ENCODE assay signal across 10 cellular contexts in genomic region chr16:89401641-89402445, GRCh38.
DNase-seq lines count a peak whose midpoint lies in the region; ATAC-seq and TF ChIP-seq lines count a peak whose summit lies in the region.
"Had no signal": no experiment of that assay in that cellular context is flagged by ENCODE, and none has a peak within 500 bp of the region (broad histone marks: within the 10 kb centered on the region; RNA-seq: fewer than 3 reads in every experiment).

No MANE protein-coding gene starts in this region.

- H3K36me3 Mint-ChIP-seq in activated CD4-positive, alpha-beta T cell treated with anti-CD3 and anti-CD28 coated beads, Interleukin-2, amount 10 ng/mL, durations not matched to agents 24 days and 14 days (ENCODE audit: low read depth), result peaks cover 10% of the 10 kb centered on the region
- no peaks in the 10 kb centered on the region; the same call in 1 of the 2 replicates for H3K36me3 Mint-ChIP-seq in WTC11

- peak overlapping the region; percentile 62 for H3K27ac Mint-ChIP-seq in activated CD4-positive, alpha-beta T cell treated with anti-CD3 and anti-CD28 coated beads, Interleukin-2, amount 10 ng/mL, durations not matched to agents 24 days and 14 days
- H3K27ac Mint-ChIP-seq in WTC11, result peak overlapping the region; percentile 94

- in situ Hi-C loops in GM13977 (cut with MboI; ENCODE audit: low pct_unique_long_range_greater_than_20kb, low sequenced_read_pairs, unreplicated experiment), result no loop called here

- no peak overlapping the region for H3K4me3 Mint-ChIP-seq in activated CD4-positive, alpha-beta T cell treated with anti-CD3 and anti-CD28 coated beads, Interleukin-2, amount 10 ng/mL, durations not matched to agents 24 days and 14 days
- H3K4me3 Mint-ChIP-seq in WTC11, result no peak overlapping the region

- POLR2A ChIA-PET in WTC11 (lab: Charles Lee), result interaction anchor here (0.6 to 0.8 kb wide), 2 partner anchors 8 to 67 kb away, joined by 3 read pairs; no protein-coding TSS in a partner anchor

- TF ChIP-seq CTCF in WTC11 (IDR thresholded peaks at IDR 0.05), result no peak
- no peak for TF ChIP-seq CTCF in fibroblast of mammary gland (conservative IDR thresholded peaks at IDR 0.05; ENCODE audit: control insufficient read depth, insufficient read depth, low read depth, low read length)
- TF ChIP-seq CTCF in GM13977 (IDR thresholded peaks at IDR 0.05; ENCODE audit: extremely low read depth, insufficient read depth, missing control alignments), result no peak

- no peak for DNase-seq in activated CD4-positive, alpha-beta T cell treated with anti-CD3 and anti-CD28 coated beads, Interleukin-2, amount 10 ng/mL, durations not matched to agents 24 days and 14 days
- DNase-seq in activated CD4-positive, alpha-beta T cell treated with anti-CD3 and anti-CD28 coated beads, Interleukin-2, amount 50 U/mL, for 48 hours, result no peak
- DNase-seq in WTC11 (ENCODE audit: low spot score), result no peak
- DNase-seq in fibroblast of mammary gland (ENCODE audit: low read depth), result peak; percentile 96
- no peak for DNase-seq in sciatic nerve (ENCODE audit: low spot score)
- no peak for DNase-seq in GM13977 (ENCODE audit: low spot score)
- no peak for DNase-seq in activated CD8-positive, alpha-beta memory T cell treated with anti-CD3 and anti-CD28 coated beads for 24 hours
- DNase-seq: activated gamma-delta T cell, NCI-H1930 had no signal

- H3K9me3 Mint-ChIP-seq in activated CD4-positive, alpha-beta T cell treated with anti-CD3 and anti-CD28 coated beads, Interleukin-2, amount 10 ng/mL, durations not matched to agents 24 days and 14 days, result no peaks in the 10 kb centered on the region
- no peaks in the 10 kb centered on the region for H3K9me3 Mint-ChIP-seq in WTC11

- intact Hi-C loops in activated CD4-positive, alpha-beta T cell treated with anti-CD3 and anti-CD28 coated beads, Interleukin-2, amount 10 ng/mL, durations not matched to agents 24 days and 14 days (cut with micrococcal nuclease), result no loop called here
- intact Hi-C loops in sciatic nerve (cut with DNase I), result no loop called here

- peak overlapping the region; percentile 4 for H3K4me3 ChIP-seq in fibroblast of mammary gland (ENCODE audit: control insufficient read depth, low read depth, low read length)

- CTCF ChIA-PET in WTC11 (lab: Charles Lee), result interaction anchor here (0.6 to 1.4 kb wide), 4 partner anchors 10 to 647 kb away, joined by 3 to 5 read pairs (median 4); no protein-coding TSS in a partner anchor

- H3K4me1 Mint-ChIP-seq in activated CD4-positive, alpha-beta T cell treated with anti-CD3 and anti-CD28 coated beads, Interleukin-2, amount 10 ng/mL, durations not matched to agents 24 days and 14 days, result peaks cover 47% of the 10 kb centered on the region
- H3K4me1 Mint-ChIP-seq in WTC11, result peaks cover 53% of the 10 kb centered on the region

- ATAC-seq in WTC11 (no peak), sciatic nerve (peak; percentile 72), GM21576 (IDR thresholded peaks at IDR 0.05; ENCODE audit: unreplicated experiment) (no peak)

- no peaks in the 10 kb centered on the region for H3K27me3 Mint-ChIP-seq in activated CD4-positive, alpha-beta T cell treated with anti-CD3 and anti-CD28 coated beads, Interleukin-2, amount 10 ng/mL, durations not matched to agents 24 days and 14 days
- H3K27me3 Mint-ChIP-seq in WTC11 (ENCODE audit: low read depth), result no peaks in the 10 kb centered on the region

TF ChIP-seq in WTC11, 78 proteins besides CTCF, POLR2A, EP300 and RAD21:
- TF ChIP-seq ELF4 (CRISPR knock-in tag; IDR thresholded peaks at IDR 0.05; ENCODE audit: low read depth) (no peak), PRRX2 (CRISPR knock-in tag; IDR thresholded peaks at IDR 0.05) (no peak), ESRRA (CRISPR knock-in tag; IDR thresholded peaks at IDR 0.05; ENCODE audit: borderline replicate concordance) (no peak)
- TF ChIP-seq, protein P1, sequence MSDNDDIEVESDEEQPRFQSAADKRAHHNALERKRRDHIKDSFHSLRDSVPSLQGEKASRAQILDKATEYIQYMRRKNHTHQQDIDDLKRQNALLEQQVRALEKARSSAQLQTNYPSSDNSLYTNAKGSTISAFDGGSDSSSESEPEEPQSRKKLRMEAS (CRISPR knock-in tag; IDR thresholded peaks at IDR 0.05), result no peak
- TF ChIP-seq, protein P2, sequence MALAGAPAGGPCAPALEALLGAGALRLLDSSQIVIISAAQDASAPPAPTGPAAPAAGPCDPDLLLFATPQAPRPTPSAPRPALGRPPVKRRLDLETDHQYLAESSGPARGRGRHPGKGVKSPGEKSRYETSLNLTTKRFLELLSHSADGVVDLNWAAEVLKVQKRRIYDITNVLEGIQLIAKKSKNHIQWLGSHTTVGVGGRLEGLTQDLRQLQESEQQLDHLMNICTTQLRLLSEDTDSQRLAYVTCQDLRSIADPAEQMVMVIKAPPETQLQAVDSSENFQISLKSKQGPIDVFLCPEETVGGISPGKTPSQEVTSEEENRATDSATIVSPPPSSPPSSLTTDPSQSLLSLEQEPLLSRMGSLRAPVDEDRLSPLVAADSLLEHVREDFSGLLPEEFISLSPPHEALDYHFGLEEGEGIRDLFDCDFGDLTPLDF (CRISPR knock-in tag; IDR thresholded peaks at IDR 0.05), result no peak
